In the genomic region with DNA sequence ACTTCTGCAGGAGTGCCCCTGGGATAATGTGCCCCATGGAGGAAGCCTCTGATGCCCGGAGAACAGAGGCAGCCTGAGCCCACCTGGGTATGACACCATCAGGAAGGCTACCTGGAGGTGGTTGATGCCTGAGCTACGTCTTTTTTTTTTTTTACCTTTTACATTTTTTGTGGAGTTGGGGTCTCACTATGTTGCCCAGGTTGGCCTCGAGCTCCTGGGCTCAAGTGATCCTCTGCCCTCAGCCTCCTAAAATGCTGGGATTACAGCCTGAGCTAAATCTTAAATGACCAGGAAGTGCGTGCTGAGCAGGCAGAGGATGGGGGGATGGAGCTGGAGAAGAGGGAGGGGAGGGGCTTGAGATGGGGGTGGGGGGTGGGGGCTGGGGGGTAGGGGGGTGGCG, we compare ENCODE assay signal across 9 cellular contexts. TPM values are rescaled to one million over a fixed set of nuclear protein-coding genes. Genes with fewer than 3 reads are reported as not detected.
"Had no signal": no experiment of that assay in that cellular context is flagged by ENCODE, and none has a peak within 500 bp of the region (broad histone marks: within the 10 kb centered on the region; RNA-seq: fewer than 3 reads in every experiment).

No MANE protein-coding gene starts in this region.

- FAIRE-seq: H54, HTR-8/SVneo had no signal

- H3K4me2 ChIP-seq: KMS-11 had no signal

- H3K4me3 ChIP-seq: GM23248 had no signal

- H2AFZ ChIP-seq: GM23248 had no signal

- DNase-seq: GM23248, GOT3, H9, HCEC 1CT, Kasumi-1, KBM-7 had no signal

- H3K27ac ChIP-seq: GM23248, KMS-11 had no signal

- H3K9ac ChIP-seq: GM23248, KMS-11 had no signal

RNA-seq across cellular contexts. Expression of gene ABCC6, which starts 32.7 kb away (rescaled TPM):
- total RNA-seq: GM23248 had no signal
